Comparison of ENCODE assay signal across 11 cellular contexts in genomic region chr14:68245146-68246073, GRCh38.
DNase-seq lines count a peak whose midpoint lies in the region; ATAC-seq, FAIRE-seq and TF ChIP-seq lines count a peak whose summit lies in the region.
"Had no signal": no experiment of that assay in that cellular context is flagged by ENCODE, and none has a peak within 500 bp of the region (broad histone marks: within the 10 kb centered on the region; RNA-seq: fewer than 3 reads in every experiment).

No MANE protein-coding gene starts in this region.

- peak overlapping the region; percentile 23 for H3K9ac ChIP-seq in Loucy (ENCODE audit: low read depth, low read length, poor library complexity, severe bottlenecking)
- H3K9ac ChIP-seq in kidney (ENCODE audit: low read length in 2 of 2) = peak overlapping the region; percentile 44 to 49

- H4K20me1 ChIP-seq in Loucy (ENCODE audit: insufficient read depth, low read length, poor library complexity, severe bottlenecking) = no peaks in the 10 kb centered on the region

- no peaks in the 10 kb centered on the region for H3F3A ChIP-seq in Loucy (ENCODE audit: low read depth)

- H3K4me3 ChIP-seq in Loucy (ENCODE audit: low read length, poor library complexity, severe bottlenecking) = no peak overlapping the region
- no peak overlapping the region for H3K4me3 ChIP-seq in body of pancreas
- peak overlapping the region in 1 of 2 donors; percentile 17 for H3K4me3 ChIP-seq in kidney (ENCODE audit: low read length in 2 of 2)
- H3K4me3 ChIP-seq in suprapubic skin = no peak overlapping the region

- no peak for ATAC-seq in body of pancreas
- ATAC-seq: naive thymus-derived CD8-positive, alpha-beta T cell had no signal

- intact Hi-C loops in body of pancreas (cut with DNase I) = no loop called here
- intact Hi-C loops in kidney (cut with DNase I) = loop anchor here (10.0 kb wide), 1 partner anchor 569 kb away; no protein-coding TSS in a partner anchor

- peaks cover 29% of the 10 kb centered on the region for H3K4me1 Mint-ChIP-seq in activated T-cell treated with anti-CD3 and anti-CD28 coated beads, Interleukin-2, amount 50 U/mL, for 24 hours (ENCODE audit: low read depth)

- H3K27me3 ChIP-seq in Loucy (ENCODE audit: insufficient read depth, low read length, poor library complexity, severe bottlenecking) (no peaks in the 10 kb centered on the region), body of pancreas (no peaks in the 10 kb centered on the region), suprapubic skin (no peaks in the 10 kb centered on the region)

- H2AFZ ChIP-seq in Loucy (ENCODE audit: low read length) = no peak overlapping the region

- H3K9me2 ChIP-seq in Loucy (replicated peaks; ENCODE audit: low read depth, low read length) = no peaks in the 10 kb centered on the region

- H3K9me3 ChIP-seq in Loucy (ENCODE audit: insufficient read depth, low read depth, low read length) = no peaks in the 10 kb centered on the region
- no peaks in the 10 kb centered on the region for H3K9me3 ChIP-seq in body of pancreas
- H3K9me3 ChIP-seq in kidney (ENCODE audit: control insufficient read depth in 1 of 2, low read length in 2 of 2) = no peaks in the 10 kb centered on the region
- no peaks in the 10 kb centered on the region for H3K9me3 ChIP-seq in suprapubic skin

- TF ChIP-seq EP300 in suprapubic skin (IDR thresholded peaks at IDR 0.05) = no peak

- H3K27me3 Mint-ChIP-seq in activated T-cell treated with anti-CD3 and anti-CD28 coated beads, Interleukin-2, amount 50 U/mL, for 24 hours = no peaks in the 10 kb centered on the region
- H3K27me3 Mint-ChIP-seq: naive thymus-derived CD8-positive, alpha-beta T cell had no signal

- H3K4me3 Mint-ChIP-seq in activated T-cell treated with anti-CD3 and anti-CD28 coated beads, Interleukin-2, amount 50 U/mL, for 24 hours = no peak overlapping the region
- H3K4me3 Mint-ChIP-seq: naive thymus-derived CD8-positive, alpha-beta T cell had no signal

- H3K36me3 ChIP-seq in Loucy (ENCODE audit: insufficient read depth, low read length) = no peaks in the 10 kb centered on the region
- no peaks in the 10 kb centered on the region for H3K36me3 ChIP-seq in body of pancreas (replicated peaks in 1 of 2; ENCODE audit: insufficient read depth in 1 of 2, low read depth in 2 of 2)
- H3K36me3 ChIP-seq in kidney (ENCODE audit: control insufficient read depth in 1 of 2, insufficient read depth in 2 of 2, low read length in 2 of 2) = no peaks in the 10 kb centered on the region
- H3K36me3 ChIP-seq in suprapubic skin = no peaks in the 10 kb centered on the region

- WGBS in body of pancreas, 2 donors = 41 to 60% methylated on average over 7 of the region's 7 CpGs
- WGBS in suprapubic skin = 28% methylated on average over 7 of the region's 7 CpGs

- no peak overlapping the region for H3K27ac Mint-ChIP-seq in activated T-cell treated with anti-CD3 and anti-CD28 coated beads, Interleukin-2, amount 50 U/mL, for 24 hours

- TF ChIP-seq POLR2A in body of pancreas (IDR thresholded peaks at IDR 0.05) (no peak), suprapubic skin (IDR thresholded peaks at IDR 0.05) (no peak)

- H3K4me1 ChIP-seq in Loucy (ENCODE audit: insufficient read depth, low read length, poor library complexity, severe bottlenecking) = peaks cover 49% of the 10 kb centered on the region
- peaks cover 81% of the 10 kb centered on the region for H3K4me1 ChIP-seq in body of pancreas
- peaks cover 33 to 34% of the 10 kb centered on the region in 2 donors for H3K4me1 ChIP-seq in kidney (ENCODE audit: control insufficient read depth in 1 of 2, insufficient read depth in 1 of 2, low read depth in 1 of 2, low read length in 2 of 2)
- H3K4me1 ChIP-seq in suprapubic skin = peaks cover 81% of the 10 kb centered on the region

- H3K36me3 Mint-ChIP-seq in activated T-cell treated with anti-CD3 and anti-CD28 coated beads, Interleukin-2, amount 50 U/mL, for 24 hours (ENCODE audit: low read depth) = no peaks in the 10 kb centered on the region
- H3K36me3 Mint-ChIP-seq: naive thymus-derived CD8-positive, alpha-beta T cell had no signal

- FAIRE-seq in kidney (lab: Jason Lieb, UNC) = no peak

- H3K4me2 ChIP-seq in Loucy (ENCODE audit: low read depth, low read length, poor library complexity, severe bottlenecking) = no peak overlapping the region

- H3K27ac ChIP-seq in body of pancreas (peak overlapping the region; percentile 57 to 83 (median 71)), kidney (ENCODE audit: low read depth in 2 of 2, low read length in 2 of 2) (peak overlapping the region; percentile 43 to 86), suprapubic skin (peak overlapping the region; percentile 73)
- H3K27ac ChIP-seq: HL-60 had no signal

- H3K79me2 ChIP-seq in Loucy (ENCODE audit: insufficient read depth, low read length) = no peaks in the 10 kb centered on the region

- H3K9me3 Mint-ChIP-seq in activated T-cell treated with anti-CD3 and anti-CD28 coated beads, Interleukin-2, amount 50 U/mL, for 24 hours = no peaks in the 10 kb centered on the region
- H3K9me3 Mint-ChIP-seq: naive thymus-derived CD8-positive, alpha-beta T cell had no signal

- TF ChIP-seq CTCF in Loucy (conservative IDR thresholded peaks at IDR 0.05; ENCODE audit: low read length) (no peak), body of pancreas (IDR thresholded peaks at IDR 0.05) (no peak), kidney (IDR thresholded peaks at IDR 0.05; ENCODE audit: borderline replicate concordance, extremely low read depth, insufficient read depth) (no peak), suprapubic skin (IDR thresholded peaks at IDR 0.05) (no peak)

- peak in 3 of 4 donors; percentile 20 to 31 (median 20) for DNase-seq in body of pancreas
- DNase-seq in kidney = no peak
- DNase-seq in suprapubic skin (ENCODE audit: low spot score in 2 of 2) = no peak
- DNase-seq in activated T-cell treated with anti-CD3 and anti-CD28 coated beads, Interleukin-2, amount 50 U/mL, for 24 hours = no peak
- no peak for DNase-seq in RPMI8226
- no peak for DNase-seq in stimulated activated CD4-positive, alpha-beta T cell treated with anti-CD3 and anti-CD28 coated beads, Interleukin-12 subunit alpha, Interleukin-12 subunit beta, amount 100 ng/mL, for 4 hours
- DNase-seq in NCI-H524 (lab: John Stamatoyannopoulos, UW) = no peak
- DNase-seq: naive thymus-derived CD8-positive, alpha-beta T cell; SHP77 had no signal

Comparison
In these comparisons a context has a peak if more than half of its experiments do, and no peak if none do; other contexts are left out.
1. DNase-seq: peak in body of pancreas (3 of 4); none in kidney (single experiment), suprapubic skin (0 of 2), activated T-cell treated with anti-CD3 and anti-CD28 coated beads, Interleukin-2, amount 50 U/mL, for 24 hours (single experiment), RPMI8226 (single experiment), stimulated activated CD4-positive, alpha-beta T cell treated with anti-CD3 and anti-CD28 coated beads, Interleukin-12 subunit alpha, Interleukin-12 subunit beta, amount 100 ng/mL, for 4 hours (single experiment) and NCI-H524 (0 of 2).
2. Peak in every context shown above with its lines, with median percentiles within 50 percentile points of each other: H3K27ac ChIP-seq.